In the genomic region with DNA sequence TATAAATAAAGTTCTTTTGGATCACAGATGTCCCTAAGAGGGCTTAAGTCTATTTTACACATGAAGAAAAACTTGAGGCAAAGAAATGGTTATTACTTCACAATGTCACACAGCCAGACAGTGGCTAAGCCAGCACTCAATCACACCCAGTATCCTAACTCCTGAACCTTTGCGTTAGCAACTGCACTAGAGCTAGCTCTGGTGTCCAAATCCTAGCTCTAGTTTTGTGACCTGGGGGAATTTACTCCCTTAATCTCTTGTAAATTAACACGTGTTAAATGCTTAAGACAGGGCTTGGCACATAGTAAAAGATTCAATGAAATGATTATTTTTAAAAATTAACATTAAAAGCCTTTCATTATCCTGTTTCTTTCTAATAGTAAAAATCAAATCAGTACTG, we compare ENCODE assay signal across 18 cellular contexts. TPM values are rescaled to one million over a fixed set of nuclear protein-coding genes. Genes with fewer than 3 reads are reported as not detected.
DNase-seq lines count a peak whose midpoint lies in the region; ATAC-seq and TF ChIP-seq lines count a peak whose summit lies in the region.
"Had no signal": no experiment of that assay in that cellular context is flagged by ENCODE, and none has a peak within 500 bp of the region (broad histone marks: within the 10 kb centered on the region; RNA-seq: fewer than 3 reads in every experiment).

No MANE protein-coding gene starts in this region.

- H3K27ac Mint-ChIP-seq in GM23338: peak overlapping the region; percentile 57
- H3K27ac Mint-ChIP-seq: CD4-positive, alpha-beta T cell had no signal

- no peaks in the 10 kb centered on the region for H3K9me3 ChIP-seq in NT2/D1 (ENCODE audit: insufficient read depth, low read length)
- H3K9me3 ChIP-seq: BE2C had no signal

- no peak overlapping the region for H3K9ac ChIP-seq in NT2/D1 (ENCODE audit: insufficient read length, low read depth)
- no peak overlapping the region for H3K9ac ChIP-seq in mesendoderm (ENCODE audit: low read length)

- H3K4me1 ChIP-seq in GM23338 (ENCODE audit: insufficient read depth): peaks cover 9% of the 10 kb centered on the region; the same call in 1 of the 2 replicates
- H3K4me1 ChIP-seq in NT2/D1 (ENCODE audit: insufficient read depth, insufficient read length): no peaks in the 10 kb centered on the region
- H3K4me1 ChIP-seq in mesendoderm (ENCODE audit: control insufficient read depth, low read depth, low read length): no peaks in the 10 kb centered on the region
- H3K4me1 ChIP-seq: BE2C had no signal

- H3K9me2 ChIP-seq in GM23338 (ENCODE audit: insufficient read depth): no peaks in the 10 kb centered on the region

- H3K27me3 ChIP-seq in GM23338 (ENCODE audit: insufficient read depth) (no peaks in the 10 kb centered on the region), NT2/D1 (ENCODE audit: insufficient read depth, insufficient read length) (no peaks in the 10 kb centered on the region), mesendoderm (ENCODE audit: insufficient read depth, low read length, poor library complexity) (no peaks in the 10 kb centered on the region)
- H3K27me3 ChIP-seq: BE2C had no signal

- TF ChIP-seq CTCF in GM23338 (conservative IDR thresholded peaks at IDR 0.05; ENCODE audit: low read depth in 2 of 2): no peak

- H3K36me3 ChIP-seq in GM23338 (ENCODE audit: insufficient read depth): no peaks in the 10 kb centered on the region
- no peaks in the 10 kb centered on the region for H3K36me3 ChIP-seq in NT2/D1 (ENCODE audit: insufficient read depth, insufficient read length, low read length)
- no peaks in the 10 kb centered on the region for H3K36me3 ChIP-seq in mesendoderm (ENCODE audit: control insufficient read depth, insufficient read depth, low read length)
- H3K36me3 ChIP-seq: BE2C had no signal

- H2BK5ac ChIP-seq in mesendoderm (ENCODE audit: low read length): no peak overlapping the region

- no peak overlapping the region for H4K5ac ChIP-seq in mesendoderm (ENCODE audit: low read length)

- no peak overlapping the region for H2BK120ac ChIP-seq in mesendoderm (ENCODE audit: low read depth, low read length)

- no peaks in the 10 kb centered on the region for H3K9me3 Mint-ChIP-seq in GM23338
- H3K9me3 Mint-ChIP-seq: CD4-positive, alpha-beta T cell; H9 had no signal

- no peaks in the 10 kb centered on the region for H4K20me1 ChIP-seq in GM23338 (replicated peaks; ENCODE audit: insufficient read depth)

- peak overlapping the region; percentile 60 for H3K18ac ChIP-seq in mesendoderm (ENCODE audit: low read length)

- H3F3A ChIP-seq in GM23338 (replicated peaks; ENCODE audit: low read depth): no peaks in the 10 kb centered on the region

- H3K4me3 ChIP-seq in GM23338 (no peak overlapping the region), NT2/D1 (ENCODE audit: insufficient read length, low read depth) (no peak overlapping the region), mesendoderm (ENCODE audit: low read length) (no peak overlapping the region)
- H3K4me3 ChIP-seq: K562 had no signal

- no peak overlapping the region for H3K4me2 ChIP-seq in GM23338
- H3K4me2 ChIP-seq in mesendoderm (ENCODE audit: low read length): no peak overlapping the region

- H3K27ac ChIP-seq in GM23338 (ENCODE audit: low read depth): peak overlapping the region; percentile 7; the same call in 1 of the 2 replicates
- H3K27ac ChIP-seq in mesendoderm (ENCODE audit: low read depth, low read length): no peak overlapping the region
- H3K27ac ChIP-seq: C4-2B, HL-60 had no signal

- no peak for DNase-seq in GM23338 (ENCODE audit: low spot score)
- peak; percentile 3 for DNase-seq in NT2/D1 (ENCODE audit: low read depth, low spot score)
- peak; percentile 63 for DNase-seq in mesendoderm
- DNase-seq in stimulated activated CD4-positive, alpha-beta T cell treated with anti-CD3 and anti-CD28 coated beads, Interleukin-2, amount 100 ng/mL, for 48 hours: no peak
- DNase-seq in activated CD4-positive, alpha-beta T cell treated with anti-CD3 and anti-CD28 coated beads, Interleukin-2, amount 50 U/mL, for 4 hours: no peak
- DNase-seq in epidermal melanocyte (ENCODE audit: insufficient read length, low spot score): no peak
- DNase-seq: ACHN; BE2C; CD4-positive, alpha-beta T cell; DMS153; DMS79; GF-D8; GOT3; H9; IMR-90 had no signal

- peaks cover 12% of the 10 kb centered on the region for H3K4me1 Mint-ChIP-seq in GM23338

- H3K4ac ChIP-seq in mesendoderm (ENCODE audit: low read depth, low read length): no peak overlapping the region

- no peak overlapping the region for H3K4me3 Mint-ChIP-seq in GM23338
- H3K4me3 Mint-ChIP-seq: CD4-positive, alpha-beta T cell; H9 had no signal

- H2BK15ac ChIP-seq in mesendoderm (replicated peaks; ENCODE audit: low read depth): no peak overlapping the region

- H3K27me3 Mint-ChIP-seq in GM23338 (ENCODE audit: insufficient read depth, low read depth, poor library complexity): no peaks in the 10 kb centered on the region
- H3K27me3 Mint-ChIP-seq: CD4-positive, alpha-beta T cell had no signal

- H3K56ac ChIP-seq in mesendoderm (ENCODE audit: low read length): no peak overlapping the region

- no peak overlapping the region for H3K23ac ChIP-seq in mesendoderm (ENCODE audit: low read length)

- no peak for ATAC-seq in GM23338
- ATAC-seq: K562 had no signal

- 0 out of 2 replicates have a peak overlapping the region, but pooled peaks have one; percentile 4 for H2AFZ ChIP-seq in GM23338

- WGBS in mesendoderm (ENCODE audit: extremely low coverage, insufficient coverage, low lambda C conversion rate): no CpG with 5 or more reads among the region's 2 CpGs

- H3K79me2 ChIP-seq in GM23338 (replicated peaks; ENCODE audit: insufficient read depth): no peaks in the 10 kb centered on the region
- H3K79me2 ChIP-seq in mesendoderm (ENCODE audit: control insufficient read depth, insufficient read depth, low read length): no peaks in the 10 kb centered on the region

- no peak overlapping the region for H2AK5ac ChIP-seq in mesendoderm (ENCODE audit: low read length)

- H3K36me3 Mint-ChIP-seq in GM23338 (ENCODE audit: low read depth): no peaks in the 10 kb centered on the region

- H3K79me1 ChIP-seq in mesendoderm (ENCODE audit: low read length): no peaks in the 10 kb centered on the region

- H4K8ac ChIP-seq in mesendoderm (ENCODE audit: low read depth, low read length): no peak overlapping the region

TF ChIP-seq in GM23338, 12 proteins besides CTCF, POLR2A, EP300 and RAD21:
- no peak for TF ChIP-seq REST (IDR thresholded peaks at IDR 0.05; ENCODE audit: unreplicated experiment)

RNA-seq across cellular contexts. Expression of gene TPK1, which starts 49.1 kb away (rescaled TPM):
- 1.5 and 2.6 TPM in 2 replicates for total RNA-seq in GM23338 (2014; rRNA removed; shearing (Covaris generic))
- 2.9 and 3.2 TPM in 2 replicates for polyA plus RNA-seq in GM23338 (2016; fragmentation: Nextera tagmentation; extraction: Ambion mirVana)
- polyA plus RNA-seq in mesendoderm (2013, experiment 1 of 2): 1.6 TPM
- 1.8 TPM for polyA plus RNA-seq in mesendoderm (2013, experiment 2 of 2)

Comparison
In these comparisons a context has a peak if more than half of its experiments do, and no peak if none do; other contexts are left out.
1. DNase-seq: peak in NT2/D1 (single experiment) and mesendoderm (single experiment); none in GM23338 (single experiment), stimulated activated CD4-positive, alpha-beta T cell treated with anti-CD3 and anti-CD28 coated beads, Interleukin-2, amount 100 ng/mL, for 48 hours (0 of 2), activated CD4-positive, alpha-beta T cell treated with anti-CD3 and anti-CD28 coated beads, Interleukin-2, amount 50 U/mL, for 4 hours (0 of 2) and epidermal melanocyte (single experiment).